In the genomic region with DNA sequence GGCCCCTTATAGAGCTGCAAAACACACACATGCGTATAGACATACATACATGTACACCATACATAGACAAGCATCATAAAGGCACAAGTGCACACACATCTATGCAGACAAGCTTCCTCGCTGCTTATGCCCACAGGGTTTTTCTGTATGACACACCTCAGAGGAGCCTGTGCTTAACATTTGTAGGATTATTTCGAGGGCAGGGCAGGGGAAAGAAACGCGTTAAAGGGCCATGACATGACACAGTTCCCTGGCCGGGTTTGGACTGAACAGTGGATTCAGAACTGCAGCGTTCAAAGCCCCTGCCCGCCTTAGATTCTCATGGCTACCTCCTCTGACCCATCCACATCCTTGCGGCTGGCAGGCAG, we compare ENCODE assay signal across 11 cellular contexts. TPM values are rescaled to one million over a fixed set of nuclear protein-coding genes. Genes with fewer than 3 reads are reported as not detected.
DNase-seq lines count a peak whose midpoint lies in the region; FAIRE-seq lines count a peak whose summit lies in the region.
"Had no signal": no experiment of that assay in that cellular context is flagged by ENCODE, and none has a peak within 500 bp of the region (broad histone marks: within the 10 kb centered on the region; RNA-seq: fewer than 3 reads in every experiment).

No MANE protein-coding gene starts in this region.

- H3K9ac ChIP-seq in HUES64 (ENCODE audit: low read depth, low read length) = peak overlapping the region; percentile 12; the same call in 1 of the 2 replicates

- H3K27ac ChIP-seq in HUES64 (ENCODE audit: low read depth, low read length) = peak overlapping the region; percentile 48; the same call in 1 of the 2 replicates
- H3K27ac ChIP-seq in cingulate gyrus (ENCODE audit: low read depth, low read length) = peak overlapping the region; percentile 99
- peak overlapping the region; percentile 96 for H3K27ac ChIP-seq in mesodermal cell (ENCODE audit: low read depth, low read length, severe bottlenecking)
- peak overlapping the region; percentile 98 for H3K27ac ChIP-seq in substantia nigra (ENCODE audit: low read depth, low read length, poor library complexity, severe bottlenecking)

- WGBS in HUES64 = 91% methylated on average over 9 of the region's 9 CpGs
- WGBS in mesodermal cell (ENCODE audit: insufficient coverage in 2 of 2), 2 experiments = 89 to 90% methylated on average over 8 to 9 of the region's 9 CpGs

- 0 out of 2 replicates have a peak, but pooled peaks cover 5% of the 10 kb centered on the region for H3K36me3 ChIP-seq in HUES64 (ENCODE audit: insufficient read depth, low read length)
- H3K36me3 ChIP-seq in mesodermal cell (ENCODE audit: control insufficient read depth, insufficient read depth, low read length) = peaks cover 60% of the 10 kb centered on the region

- DNase-seq in substantia nigra (lab: John Stamatoyannopoulos, UW) = no peak
- no peak for DNase-seq in NCI-H526 treated with DMSO at 0.1 percent for 48 hours (lab: John Stamatoyannopoulos, UW)
- no peak for DNase-seq in frontal cortex (ENCODE audit: low spot score in 2 of 2)
- DNase-seq in NCI-H2196 (lab: John Stamatoyannopoulos, UW; ENCODE audit: unreplicated experiment) = no peak
- DNase-seq in HCEC 1CT = no peak
- DNase-seq: activated naive CD4-positive, alpha-beta T cell treated with anti-CD3 and anti-CD28 coated beads for 36 hours; NCI-H2029 treated with DMSO at 0.1 percent for 48 hours; RPMI8226 had no signal

- peaks cover 13% of the 10 kb centered on the region; the same call in 1 of the 2 replicates for H3K4me1 ChIP-seq in HUES64 (ENCODE audit: insufficient read depth, low read length)
- H3K4me1 ChIP-seq in mesodermal cell (ENCODE audit: control insufficient read depth, insufficient read depth, low read length, poor library complexity, severe bottlenecking) = peaks cover 27% of the 10 kb centered on the region

- FAIRE-seq in frontal cortex (lab: Jason Lieb, UNC) = no peak

- H3K27me3 ChIP-seq in HUES64 (ENCODE audit: insufficient read depth, low read length) = no peaks in the 10 kb centered on the region

- no peaks in the 10 kb centered on the region for H3K9me3 ChIP-seq in HUES64 (ENCODE audit: insufficient read depth, low read depth, low read length)
- H3K9me3 ChIP-seq in mesodermal cell (ENCODE audit: control insufficient read depth, low read length) = no peaks in the 10 kb centered on the region

- no peak overlapping the region for H3K4me3 ChIP-seq in HUES64 (ENCODE audit: low read length)
- H3K4me3 ChIP-seq in mesodermal cell (ENCODE audit: extremely low read depth, insufficient read depth, low read length, poor library complexity, severe bottlenecking) = no peak overlapping the region

RNA-seq across cellular contexts. Expression of a gene that starts 44.9 kb away (rescaled TPM):
- 3.8 TPM for polyA plus RNA-seq in HUES64 (2013, experiment 1 of 2)
- 4.1 TPM for polyA plus RNA-seq in HUES64 (2013, experiment 2 of 2)
- 13.5 TPM for polyA plus RNA-seq in mesodermal cell (2013, experiment 1 of 2)
- 11.0 TPM for polyA plus RNA-seq in mesodermal cell (2013, experiment 2 of 2)
- 3.3 TPM for total RNA-seq in frontal cortex

Comparison
In these comparisons a context has a peak if more than half of its experiments do, and no peak if none do; other contexts are left out.
1. H3K27ac ChIP-seq: peak in every context shown above with its lines; median percentile 99 in cingulate gyrus; 98 in substantia nigra; 96 in mesodermal cell; 48 in HUES64.